ENCODE assay signal across 12 cellular contexts in the genomic region with DNA sequence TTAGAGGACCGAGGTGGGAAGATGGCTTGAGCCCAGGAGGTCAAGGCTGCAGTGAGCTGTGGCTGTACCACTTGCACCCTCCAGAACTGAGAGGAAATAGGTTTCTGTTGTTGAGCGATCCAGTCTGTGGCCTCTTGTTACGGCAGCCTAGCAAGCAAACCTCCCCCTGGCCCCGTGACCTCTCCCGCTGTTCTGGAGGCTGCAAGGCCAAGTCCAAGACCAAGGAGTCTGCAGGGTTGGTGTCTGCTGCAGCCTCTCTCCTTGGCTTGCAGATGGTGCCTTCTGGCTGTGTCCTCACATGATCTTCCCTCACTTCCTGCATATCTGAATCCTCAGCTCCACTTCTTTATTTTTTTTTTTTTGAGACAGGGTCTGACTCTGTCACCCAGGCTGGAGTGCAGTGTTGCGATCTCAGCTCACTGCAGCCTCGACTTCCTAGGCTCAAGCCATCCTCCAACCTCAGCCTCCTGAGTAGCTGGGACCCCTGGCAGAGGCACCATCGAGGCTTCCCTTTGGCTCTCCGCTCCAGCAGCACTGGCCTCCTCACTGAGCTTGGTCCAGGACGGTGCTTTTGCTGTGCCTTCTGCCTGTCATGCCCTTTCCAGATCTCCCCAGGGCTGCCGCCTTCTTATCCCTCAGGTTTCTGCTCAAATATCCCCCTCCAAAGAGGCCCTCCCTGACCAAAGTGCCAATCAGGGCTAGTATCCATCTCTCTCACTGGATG. TPM values are rescaled to one million over a fixed set of nuclear protein-coding genes. Genes with fewer than 3 reads are reported as not detected.
DNase-seq lines count a peak whose midpoint lies in the region; ATAC-seq and TF ChIP-seq lines count a peak whose summit lies in the region.
"Had no signal": no experiment of that assay in that cellular context is flagged by ENCODE, and none has a peak within 500 bp of the region (broad histone marks: within the 10 kb centered on the region; RNA-seq: fewer than 3 reads in every experiment).

No MANE protein-coding gene starts in this region.

- no peak for TF ChIP-seq RAD21 in IMR-90 (IDR thresholded peaks at IDR 0.05; ENCODE audit: low read length)

- no peaks in the 10 kb centered on the region for H4K20me1 ChIP-seq in IMR-90 (ENCODE audit: insufficient read depth, low read length)

- H2AFZ ChIP-seq in IMR-90 (replicated peaks; ENCODE audit: low read length, poor library complexity) = peak overlapping the region; percentile 56

- peak overlapping the region; percentile 27 to 28; a peak in 2 of 4 replicates for H4K8ac ChIP-seq in IMR-90 (ENCODE audit: low read depth in 2 of 2, low read length in 2 of 2)

- H3K4me3 ChIP-seq in IMR-90 (ENCODE audit: insufficient read depth, low read depth, low read length) (no peak overlapping the region), subcutaneous abdominal adipose tissue (ENCODE audit: low read depth in 1 of 5, low read length in 5 of 5) (peak overlapping the region in 1 of 5 donors; percentile 28)

- intact Hi-C loops in IMR-90 (cut with micrococcal nuclease) = loop anchor here (10.0 kb wide), 1 partner anchor 380 kb away; no protein-coding TSS in a partner anchor
- intact Hi-C loops in activated T-helper 1 cell treated with anti-CD3 and anti-CD28 coated beads, Interleukin-12 subunit alpha, Interleukin-12 subunit beta, Interleukin-2, Interleukin-4 antibody, amounts not matched to agents 30 ng/mL and 10 ng/mL and 1 ng/mL, durations not matched to agents 14 hours and 24 hours and 36 hours (cut with micrococcal nuclease) = loop anchor here (5.0 kb wide), 3 partner anchors 182 to 972 kb away; a partner anchor contains a TSS

- WGBS in IMR-90 (ENCODE audit: extremely low coverage in 2 of 2, insufficient read length in 1 of 2), 2 experiments = 88% methylated on average over 4 of the region's 11 CpGs; no CpG with 5 or more reads in 1 of the 2 experiments

- no peak for TF ChIP-seq POLR2A in IMR-90 (IDR thresholded peaks at IDR 0.05; ENCODE audit: low read depth, low read length)

- CTCF ChIA-PET in IMR-90 (lab: Yijun Ruan, JAX) = interaction anchor here (1.1 kb wide), 1 partner anchor 205 kb away, joined by 3 read pairs; no protein-coding TSS in a partner anchor
- CTCF ChIA-PET in activated CD8-positive, alpha-beta T cell treated with anti-CD3 and anti-CD28 coated beads, Interleukin-2, amount 10 ng/mL, durations not matched to agents 7 days and 5 days (lab: Charles Lee) = no interaction called here

- no peak overlapping the region for H3K4me2 ChIP-seq in IMR-90 (ENCODE audit: low read depth, low read length)

- peak overlapping the region; percentile 91; the same call in 1 of the 3 replicates for H2BK15ac ChIP-seq in IMR-90 (ENCODE audit: low read depth, low read length)

- peak overlapping the region; percentile 94 for H2AK9ac ChIP-seq in IMR-90 (replicated peaks; ENCODE audit: low read depth, low read length, poor library complexity)

- H3K27ac ChIP-seq in IMR-90 (ENCODE audit: insufficient read depth, low read length) = no peak overlapping the region
- peak overlapping the region; percentile 38 for H3K27ac ChIP-seq in layer of hippocampus (ENCODE audit: low read depth, low read length)
- peak overlapping the region; percentile 99 for H3K27ac ChIP-seq in subcutaneous abdominal adipose tissue (ENCODE audit: low read depth, low read length)

- H4K91ac ChIP-seq in IMR-90 (ENCODE audit: insufficient read depth, low read depth, low read length) = peak overlapping the region; percentile 56

- no peaks in the 10 kb centered on the region for H3K9me3 Mint-ChIP-seq in activated T-helper 1 cell treated with anti-CD3 and anti-CD28 coated beads, Interleukin-12 subunit alpha, Interleukin-12 subunit beta, Interleukin-2, Interleukin-4 antibody, amounts not matched to agents 30 ng/mL and 10 ng/mL and 1 ng/mL, durations not matched to agents 14 hours and 24 hours and 36 hours
- H3K9me3 Mint-ChIP-seq in activated CD8-positive, alpha-beta T cell treated with anti-CD3 and anti-CD28 coated beads, Interleukin-2, amount 10 ng/mL, durations not matched to agents 7 days and 5 days (ENCODE audit: insufficient read depth) = no peaks in the 10 kb centered on the region
- H3K9me3 Mint-ChIP-seq: H9 had no signal

- H3K4me3 Mint-ChIP-seq in activated T-helper 1 cell treated with anti-CD3 and anti-CD28 coated beads, Interleukin-12 subunit alpha, Interleukin-12 subunit beta, Interleukin-2, Interleukin-4 antibody, amounts not matched to agents 30 ng/mL and 10 ng/mL and 1 ng/mL, durations not matched to agents 14 hours and 24 hours and 36 hours = no peak overlapping the region
- H3K4me3 Mint-ChIP-seq in activated CD8-positive, alpha-beta T cell treated with anti-CD3 and anti-CD28 coated beads, Interleukin-2, amount 10 ng/mL, durations not matched to agents 7 days and 5 days = no peak overlapping the region

- peak overlapping the region; percentile 40; the same call in 1 of the 2 replicates for H3K14ac ChIP-seq in IMR-90 (replicated peaks; ENCODE audit: low read depth, low read length)

- H3K23ac ChIP-seq in IMR-90 (ENCODE audit: low read depth, low read length) = no peak overlapping the region

- H3K27me3 ChIP-seq in IMR-90 (ENCODE audit: control insufficient read depth, insufficient read depth, low read length) = no peaks in the 10 kb centered on the region
- no peaks in the 10 kb centered on the region for H3K27me3 ChIP-seq in layer of hippocampus (ENCODE audit: control insufficient read depth, insufficient read depth, low read length)
- no peaks in the 10 kb centered on the region for H3K27me3 ChIP-seq in subcutaneous abdominal adipose tissue (ENCODE audit: control insufficient read depth in 5 of 5, insufficient read depth in 4 of 5, low read length in 5 of 5)

- H2AK5ac ChIP-seq in IMR-90 (ENCODE audit: low read depth, low read length) = peak overlapping the region; percentile 99

- no peak overlapping the region for H3K27ac Mint-ChIP-seq in activated T-helper 1 cell treated with anti-CD3 and anti-CD28 coated beads, Interleukin-12 subunit alpha, Interleukin-12 subunit beta, Interleukin-2, Interleukin-4 antibody, amounts not matched to agents 30 ng/mL and 10 ng/mL and 1 ng/mL, durations not matched to agents 14 hours and 24 hours and 36 hours
- H3K27ac Mint-ChIP-seq in activated CD8-positive, alpha-beta T cell treated with anti-CD3 and anti-CD28 coated beads, Interleukin-2, amount 10 ng/mL, durations not matched to agents 7 days and 5 days = no peak overlapping the region

- peaks cover 11% of the 10 kb centered on the region for H3K9me1 ChIP-seq in IMR-90 (ENCODE audit: insufficient read depth, low read length)

- peak overlapping the region; percentile 94 for H3K4ac ChIP-seq in IMR-90 (ENCODE audit: low read depth, low read length)

- no peak overlapping the region for H3K18ac ChIP-seq in IMR-90 (ENCODE audit: low read depth, low read length)

- in situ Hi-C loops in IMR-90 (cut with MboI; ENCODE audit: low sequenced_read_pairs) = loop anchor here (25.0 kb wide), 2 partner anchors 237 to 463 kb away; a partner anchor contains a TSS

- BruUV-seq in IMR-90 (replicated peaks; lab: Mats Ljungman, UMichigan) = no TSS peak

- no peak for ATAC-seq in IMR-90 (ENCODE audit: low read depth)
- no peak for ATAC-seq in activated CD8-positive, alpha-beta T cell treated with anti-CD3 and anti-CD28 coated beads, Interleukin-2, amount 10 ng/mL, durations not matched to agents 7 days and 5 days

- no peak overlapping the region for H3K56ac ChIP-seq in IMR-90 (ENCODE audit: extremely low read depth, insufficient read depth, low read length)

- TF ChIP-seq CTCF in IMR-90 (conservative IDR thresholded peaks at IDR 0.05; ENCODE audit: low read depth, low read length) = no peak

- peak overlapping the region; percentile 97; the same call in 1 of the 2 replicates for H2BK120ac ChIP-seq in IMR-90 (ENCODE audit: low read depth, low read length)

- POLR2A ChIA-PET in IMR-90 (lab: Charles Lee; ENCODE audit: unreplicated experiment) = no interaction called here
- POLR2A ChIA-PET in activated CD8-positive, alpha-beta T cell treated with anti-CD3 and anti-CD28 coated beads, Interleukin-2, amount 10 ng/mL, durations not matched to agents 7 days and 5 days (lab: Charles Lee) = no interaction called here

- H3K9ac ChIP-seq in IMR-90 (ENCODE audit: low read depth, low read length) = no peak overlapping the region
- H3K9ac ChIP-seq in subcutaneous abdominal adipose tissue (ENCODE audit: low read length in 5 of 5) = no peak overlapping the region

- peaks cover 11% of the 10 kb centered on the region for H3K27me3 Mint-ChIP-seq in activated T-helper 1 cell treated with anti-CD3 and anti-CD28 coated beads, Interleukin-12 subunit alpha, Interleukin-12 subunit beta, Interleukin-2, Interleukin-4 antibody, amounts not matched to agents 30 ng/mL and 10 ng/mL and 1 ng/mL, durations not matched to agents 14 hours and 24 hours and 36 hours (ENCODE audit: insufficient read depth)
- H3K27me3 Mint-ChIP-seq in activated CD8-positive, alpha-beta T cell treated with anti-CD3 and anti-CD28 coated beads, Interleukin-2, amount 10 ng/mL, durations not matched to agents 7 days and 5 days (ENCODE audit: low read depth) = peaks cover 11% of the 10 kb centered on the region

- H3K36me3 Mint-ChIP-seq in activated T-helper 1 cell treated with anti-CD3 and anti-CD28 coated beads, Interleukin-12 subunit alpha, Interleukin-12 subunit beta, Interleukin-2, Interleukin-4 antibody, amounts not matched to agents 30 ng/mL and 10 ng/mL and 1 ng/mL, durations not matched to agents 14 hours and 24 hours and 36 hours (ENCODE audit: low read depth) = no peaks in the 10 kb centered on the region
- H3K36me3 Mint-ChIP-seq in activated CD8-positive, alpha-beta T cell treated with anti-CD3 and anti-CD28 coated beads, Interleukin-2, amount 10 ng/mL, durations not matched to agents 7 days and 5 days (ENCODE audit: low read depth) = no peaks in the 10 kb centered on the region

- peaks cover 20% of the 10 kb centered on the region for H3K4me1 ChIP-seq in IMR-90 (ENCODE audit: control insufficient read depth, insufficient read depth, low read length)
- H3K4me1 ChIP-seq in subcutaneous abdominal adipose tissue (ENCODE audit: control insufficient read depth in 5 of 5, insufficient read depth in 5 of 5, low read length in 5 of 5) = peaks cover 35 to 84% (median 77%) of the 10 kb centered on the region in 5 donors

- peak overlapping the region; percentile 2; the same call in 1 of the 2 replicates for H4K5ac ChIP-seq in IMR-90 (ENCODE audit: low read depth, low read length)

- dilution Hi-C loops in IMR-90 (cut with HindIII; ENCODE audit: low sequenced_read_pairs, unreplicated experiment) = no loop called here

- H3K4me1 Mint-ChIP-seq in activated T-helper 1 cell treated with anti-CD3 and anti-CD28 coated beads, Interleukin-12 subunit alpha, Interleukin-12 subunit beta, Interleukin-2, Interleukin-4 antibody, amounts not matched to agents 30 ng/mL and 10 ng/mL and 1 ng/mL, durations not matched to agents 14 hours and 24 hours and 36 hours (ENCODE audit: low read depth) = peaks cover 20% of the 10 kb centered on the region
- peaks cover 26% of the 10 kb centered on the region for H3K4me1 Mint-ChIP-seq in activated CD8-positive, alpha-beta T cell treated with anti-CD3 and anti-CD28 coated beads, Interleukin-2, amount 10 ng/mL, durations not matched to agents 7 days and 5 days (ENCODE audit: low read depth)

- DNase-seq in IMR-90 = peak; percentile 34
- peak; percentile 36 for DNase-seq in UCSD-AML1 (lab: John Stamatoyannopoulos, UW; ENCODE audit: unreplicated experiment)
- DNase-seq in NCI-H187 treated with DMSO at 0.1 percent for 48 hours (lab: John Stamatoyannopoulos, UW) = no peak
- no peak for DNase-seq in activated T-helper 1 cell treated with anti-CD3 and anti-CD28 coated beads, Interleukin-12 subunit alpha, Interleukin-12 subunit beta, Interleukin-2, Interleukin-4 antibody, amounts not matched to agents 30 ng/mL and 10 ng/mL and 1 ng/mL, durations not matched to agents 14 hours and 24 hours and 36 hours (ENCODE audit: low spot score)
- DNase-seq in activated CD8-positive, alpha-beta T cell treated with anti-CD3 and anti-CD28 coated beads, Interleukin-2, amount 10 ng/mL, durations not matched to agents 7 days and 5 days = no peak
- DNase-seq: activated T-cell treated with anti-CD3 and anti-CD28 coated beads for 4 hours, cortex of kidney, nucleus accumbens, T-helper 2 cell had no signal

- H3K36me3 ChIP-seq in IMR-90 (ENCODE audit: control insufficient read depth, insufficient read depth, low read length) (no peaks in the 10 kb centered on the region), subcutaneous abdominal adipose tissue (ENCODE audit: control insufficient read depth in 5 of 5, insufficient read depth in 5 of 5, low read length in 5 of 5) (no peaks in the 10 kb centered on the region)

- H2BK20ac ChIP-seq in IMR-90 (ENCODE audit: low read depth, low read length) = peak overlapping the region; percentile 58; the same call in 1 of the 2 replicates

- H3K79me1 ChIP-seq in IMR-90 (ENCODE audit: low read depth in 1 of 2, low read length in 2 of 2) = peaks cover 0 to 8% of the 10 kb centered on the region in 2 experiments; a peak in 1 of 4 replicates

- no peaks in the 10 kb centered on the region for H3K9me3 ChIP-seq in IMR-90 (ENCODE audit: control insufficient read depth, insufficient read depth, low read length)
- H3K9me3 ChIP-seq in subcutaneous abdominal adipose tissue (ENCODE audit: control insufficient read depth in 5 of 5, low read length in 5 of 5) = no peaks in the 10 kb centered on the region

- H2BK5ac ChIP-seq in IMR-90 (ENCODE audit: low read depth, low read length, poor library complexity, severe bottlenecking) = no peak overlapping the region

RNA-seq across cellular contexts. Expression of a gene that starts 18.0 kb away (rescaled TPM):
- total RNA-seq in IMR-90 (2012; rRNA removed) = 19.2 and 22.5 TPM in 2 replicates
- polyA plus RNA-seq in IMR-90 (2012; rRNA removed) = 64.5 and 67.1 TPM in 2 replicates
- polyA plus RNA-seq in IMR-90 (2012; cell fraction: cytosol; rRNA removed) = 51.4 and 55.1 TPM in 2 replicates
- 117 and 164 TPM in 2 replicates for polyA plus RNA-seq in IMR-90 (2012; cell fraction: nucleus; rRNA removed; ENCODE audit: low replicate concordance)
- total RNA-seq in activated T-helper 1 cell treated with anti-CD3 and anti-CD28 coated beads, Interleukin-12 subunit alpha, Interleukin-12 subunit beta, Interleukin-2, Interleukin-4 antibody, amounts not matched to agents 30 ng/mL and 10 ng/mL and 1 ng/mL, durations not matched to agents 14 hours and 24 hours and 36 hours = 1.3 and 1.7 TPM in 2 replicates
- total RNA-seq in activated CD8-positive, alpha-beta T cell treated with anti-CD3 and anti-CD28 coated beads, Interleukin-2, amount 10 ng/mL, durations not matched to agents 7 days and 5 days = 1 to 10 TPM; 3.7 to 4.1 TPM

Comparison
In these comparisons a context has a peak if more than half of its experiments do, and no peak if none do; other contexts are left out.
1. DNase-seq: peak in IMR-90 (single experiment) and UCSD-AML1 (single experiment); none in NCI-H187 treated with DMSO at 0.1 percent for 48 hours (single experiment), activated T-helper 1 cell treated with anti-CD3 and anti-CD28 coated beads, Interleukin-12 subunit alpha, Interleukin-12 subunit beta, Interleukin-2, Interleukin-4 antibody, amounts not matched to agents 30 ng/mL and 10 ng/mL and 1 ng/mL, durations not matched to agents 14 hours and 24 hours and 36 hours (single experiment) and activated CD8-positive, alpha-beta T cell treated with anti-CD3 and anti-CD28 coated beads, Interleukin-2, amount 10 ng/mL, durations not matched to agents 7 days and 5 days (single experiment).